1 cellular context compared by ENCODE assay signal in genomic region chr13:79496188-79496587, GRCh38.
TF ChIP-seq lines count a peak whose summit lies in the region.

No MANE protein-coding gene starts in this region.

TF ChIP-seq in GM23338, 12 proteins besides CTCF, POLR2A, EP300 and RAD21 (continued from another document):
- TF ChIP-seq JUNB (IDR thresholded peaks at IDR 0.05; ENCODE audit: unreplicated experiment) (no peak), ZNF114 (CRISPR knock-in tag; IDR thresholded peaks at IDR 0.05) (no peak), REST (IDR thresholded peaks at IDR 0.05; ENCODE audit: unreplicated experiment) (no peak)
